ENCODE assay signal across 10 cellular contexts in the genomic region with DNA sequence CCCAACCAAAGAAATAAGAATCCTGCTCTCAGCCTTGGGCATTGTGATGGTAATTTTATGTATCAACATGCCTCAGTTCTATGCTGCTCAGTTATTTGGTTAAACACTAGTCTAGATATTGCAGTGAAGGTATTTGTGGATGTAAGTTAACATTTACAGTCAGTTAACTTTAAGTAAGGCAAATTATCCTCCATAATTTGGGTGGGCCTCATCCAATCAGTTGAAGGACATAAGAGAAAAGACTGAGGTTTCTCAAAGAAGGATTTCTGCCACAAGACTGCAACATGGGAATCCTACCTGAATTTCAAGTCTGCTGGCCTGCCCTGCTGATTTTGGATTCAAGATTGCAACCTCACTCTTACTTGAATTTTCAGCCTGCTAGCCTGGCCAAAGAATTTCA.
"Had no signal": no experiment of that assay in that cellular context is flagged by ENCODE, and none has a peak within 500 bp of the region (broad histone marks: within the 10 kb centered on the region; RNA-seq: fewer than 3 reads in every experiment).

No MANE protein-coding gene starts in this region.

- H3K36me3 ChIP-seq: HAP-1 had no signal

- H3K4me1 ChIP-seq: HAP-1 had no signal

- H3K4me3 ChIP-seq: GM23248, GM23338, HAP-1 had no signal

- H3K9me3 ChIP-seq: HAP-1 had no signal

- H3K4me2 ChIP-seq: GM23338 had no signal

- FAIRE-seq: H54 had no signal

- H2AFZ ChIP-seq: GM23248, GM23338 had no signal

- H3K9ac ChIP-seq: GM23248 had no signal

- ATAC-seq: GM23338, HCT116 had no signal

- H3K27ac ChIP-seq: GM23248 had no signal

- DNase-seq: GM23248, GOT3, H7, H9, HCEC 1CT, HFFc6 had no signal
